Comparison of ENCODE assay signal across 3 cellular contexts in genomic region chr2:153551698-153552097, GRCh38.
"Had no signal": no experiment of that assay in that cellular context is flagged by ENCODE, and none has a peak within 500 bp of the region (broad histone marks: within the 10 kb centered on the region; RNA-seq: fewer than 3 reads in every experiment).

No MANE protein-coding gene starts in this region.

- ATAC-seq: GM12878 had no signal

- DNase-seq: GDM1, GF-D8 had no signal

- H3K4me3 ChIP-seq: GM12878 had no signal
